ENCODE assay signal across 22 cellular contexts in the genomic region with DNA sequence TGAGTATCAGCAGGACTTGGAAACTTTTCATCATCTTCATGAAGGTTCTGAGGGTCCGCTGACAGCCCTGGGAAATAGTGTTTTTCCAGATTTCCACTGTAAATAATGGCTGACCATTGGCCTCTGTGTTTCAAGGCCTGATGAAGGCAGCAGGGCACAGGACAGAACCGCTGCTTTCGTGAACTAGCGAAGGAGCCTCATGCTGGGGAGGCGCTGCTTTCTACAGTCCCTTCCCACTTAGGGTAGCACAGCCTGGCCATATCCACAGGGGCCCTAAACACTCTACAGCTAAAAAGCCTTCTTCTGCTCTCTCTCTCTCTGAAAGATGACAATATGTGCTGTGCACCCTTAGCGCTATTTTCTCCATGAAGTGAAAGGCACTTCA.
"Had no signal": no experiment of that assay in that cellular context is flagged by ENCODE, and none has a peak within 500 bp of the region (broad histone marks: within the 10 kb centered on the region; RNA-seq: fewer than 3 reads in every experiment).

No MANE protein-coding gene starts in this region.

- H3K4me3 ChIP-seq: cardiac muscle cell, esophagus muscularis mucosa, testis, upper lobe of left lung had no signal

- DNase-seq: activated B cell treated with CpG ODN at 0.5 μM for 24 hours; activated CD4-positive, alpha-beta T cell treated with anti-CD3 and anti-CD28 coated beads for 36 hours; activated CD4-positive, alpha-beta T cell treated with anti-CD3 and anti-CD28 coated beads, Interleukin-2, amount 50 U/mL, for 4 hours; activated CD8-positive, alpha-beta memory T cell treated with anti-CD3 and anti-CD28 coated beads, Interleukin-2, amount 50 U/mL, for 48 hours; activated effector memory CD4-positive, alpha-beta T cell treated with Interleukin-2 at 50 U/mL for 16 hours; activated naive CD4-positive, alpha-beta T cell treated with anti-CD3 and anti-CD28 coated beads, Interleukin-2, amount 10 ng/mL, durations not matched to agents 7 days and 5 days; activated T-cell treated with anti-CD3 and anti-CD28 coated beads, Interleukin-2, amount 50 U/mL, for 48 hours; effector memory CD8-positive, alpha-beta T cell; left ventricle myocardium superior; small intestine; stimulated activated CD4-positive, alpha-beta T cell treated with anti-CD3 and anti-CD28 coated beads, Interleukin-2, amount 100 ng/mL, for 24 hours; stimulated activated naive CD8-positive, alpha-beta T cell treated with anti-CD3 and anti-CD28 coated beads, Interleukin-15, amount 100 ng/mL, for 72 hours; SW 1271; T-helper 17 cell; upper lobe of left lung had no signal

- H3K9me3 ChIP-seq: esophagus muscularis mucosa, testis, upper lobe of left lung had no signal

- H3K9me3 Mint-ChIP-seq: activated B cell treated with CpG ODN at 0.5 μM for 24 hours; activated naive CD4-positive, alpha-beta T cell treated with anti-CD3 and anti-CD28 coated beads, Interleukin-2, amount 10 ng/mL, durations not matched to agents 7 days and 5 days; dendritic cell treated with granulocyte-macrophage colony-stimulating factor and Interleukin-4, amounts not matched to agents 40 ng/mL and 50 ng/mL, for 4 days; stimulated activated effector memory CD8-positive, alpha-beta T cell treated with anti-CD3 and anti-CD28 coated beads, Interleukin-12 subunit alpha, Interleukin-12 subunit beta, amount 100 ng/mL, for 72 hours; stimulated activated naive CD8-positive, alpha-beta T cell treated with anti-CD3 and anti-CD28 coated beads, Interleukin-15, amount 100 ng/mL, for 72 hours had no signal

- H3K4me3 Mint-ChIP-seq: activated B cell treated with CpG ODN at 0.5 μM for 24 hours; activated CD4-positive, alpha-beta T cell treated with anti-CD3 and anti-CD28 coated beads for 36 hours; activated naive CD4-positive, alpha-beta T cell treated with anti-CD3 and anti-CD28 coated beads, Interleukin-2, amount 10 ng/mL, durations not matched to agents 7 days and 5 days; dendritic cell treated with granulocyte-macrophage colony-stimulating factor and Interleukin-4, amounts not matched to agents 40 ng/mL and 50 ng/mL, for 4 days; effector memory CD8-positive, alpha-beta T cell; natural killer cell treated with Interleukin-12 subunit alpha and Interleukin-12 subunit beta and Interleukin-15 and Interleukin-18, amount 100 ng/mL, for 72 hours; stimulated activated effector memory CD8-positive, alpha-beta T cell treated with anti-CD3 and anti-CD28 coated beads, Interleukin-12 subunit alpha, Interleukin-12 subunit beta, amount 100 ng/mL, for 72 hours; stimulated activated naive CD8-positive, alpha-beta T cell treated with anti-CD3 and anti-CD28 coated beads, Interleukin-15, amount 100 ng/mL, for 72 hours; T-helper 17 cell had no signal

- ATAC-seq: activated CD4-positive, alpha-beta T cell treated with anti-CD3 and anti-CD28 coated beads for 36 hours; effector memory CD8-positive, alpha-beta T cell; natural killer cell treated with Interleukin-12 subunit alpha and Interleukin-12 subunit beta and Interleukin-15 and Interleukin-18, amount 100 ng/mL, for 72 hours; stimulated activated effector memory CD8-positive, alpha-beta T cell treated with anti-CD3 and anti-CD28 coated beads, Interleukin-12 subunit alpha, Interleukin-12 subunit beta, amount 100 ng/mL, for 72 hours; stimulated activated naive CD8-positive, alpha-beta T cell treated with anti-CD3 and anti-CD28 coated beads, Interleukin-15, amount 100 ng/mL, for 72 hours; T-helper 17 cell had no signal

- FAIRE-seq: frontal cortex, small intestine had no signal

- H3K27me3 ChIP-seq: cardiac muscle cell, esophagus muscularis mucosa, testis, upper lobe of left lung had no signal

- H3K4me1 ChIP-seq: testis, upper lobe of left lung had no signal

- H3K27me3 Mint-ChIP-seq: activated B cell treated with CpG ODN at 0.5 μM for 24 hours; activated CD4-positive, alpha-beta T cell treated with anti-CD3 and anti-CD28 coated beads for 36 hours; activated naive CD4-positive, alpha-beta T cell treated with anti-CD3 and anti-CD28 coated beads, Interleukin-2, amount 10 ng/mL, durations not matched to agents 7 days and 5 days; dendritic cell treated with granulocyte-macrophage colony-stimulating factor and Interleukin-4, amounts not matched to agents 40 ng/mL and 50 ng/mL, for 4 days; effector memory CD8-positive, alpha-beta T cell; natural killer cell treated with Interleukin-12 subunit alpha and Interleukin-12 subunit beta and Interleukin-15 and Interleukin-18, amount 100 ng/mL, for 72 hours; stimulated activated naive CD8-positive, alpha-beta T cell treated with anti-CD3 and anti-CD28 coated beads, Interleukin-15, amount 100 ng/mL, for 72 hours; T-helper 17 cell had no signal

- H3K36me3 ChIP-seq: cardiac muscle cell, upper lobe of left lung had no signal

- H3K27ac ChIP-seq: cardiac muscle cell, esophagus muscularis mucosa, testis, upper lobe of left lung had no signal

- H3K4me1 Mint-ChIP-seq: activated B cell treated with CpG ODN at 0.5 μM for 24 hours; activated CD4-positive, alpha-beta T cell treated with anti-CD3 and anti-CD28 coated beads for 36 hours; activated naive CD4-positive, alpha-beta T cell treated with anti-CD3 and anti-CD28 coated beads, Interleukin-2, amount 10 ng/mL, durations not matched to agents 7 days and 5 days; stimulated activated naive CD8-positive, alpha-beta T cell treated with anti-CD3 and anti-CD28 coated beads, Interleukin-15, amount 100 ng/mL, for 72 hours had no signal

- H3K27ac Mint-ChIP-seq: activated B cell treated with CpG ODN at 0.5 μM for 24 hours; activated CD4-positive, alpha-beta T cell treated with anti-CD3 and anti-CD28 coated beads for 36 hours; activated naive CD4-positive, alpha-beta T cell treated with anti-CD3 and anti-CD28 coated beads, Interleukin-2, amount 10 ng/mL, durations not matched to agents 7 days and 5 days; dendritic cell treated with granulocyte-macrophage colony-stimulating factor and Interleukin-4, amounts not matched to agents 40 ng/mL and 50 ng/mL, for 4 days; effector memory CD8-positive, alpha-beta T cell; natural killer cell treated with Interleukin-12 subunit alpha and Interleukin-12 subunit beta and Interleukin-15 and Interleukin-18, amount 100 ng/mL, for 72 hours; stimulated activated effector memory CD8-positive, alpha-beta T cell treated with anti-CD3 and anti-CD28 coated beads, Interleukin-12 subunit alpha, Interleukin-12 subunit beta, amount 100 ng/mL, for 72 hours; stimulated activated naive CD8-positive, alpha-beta T cell treated with anti-CD3 and anti-CD28 coated beads, Interleukin-15, amount 100 ng/mL, for 72 hours; T-helper 17 cell had no signal
